12 cellular contexts compared by ENCODE assay signal in genomic region chr5:88724201-88724600, GRCh38.
DNase-seq lines count a peak whose midpoint lies in the region; ATAC-seq and TF ChIP-seq lines count a peak whose summit lies in the region.
"Had no signal": no experiment of that assay in that cellular context is flagged by ENCODE, and none has a peak within 500 bp of the region (broad histone marks: within the 10 kb centered on the region; RNA-seq: fewer than 3 reads in every experiment).

No MANE protein-coding gene starts in this region.

- peak; percentile 2 for DNase-seq in NCI-H1092 treated with DMSO at 0.1 percent for 48 hours (lab: John Stamatoyannopoulos, UW)
- no peak for DNase-seq in NCI-H1092 (lab: John Stamatoyannopoulos, UW)
- DNase-seq in NB4 (ENCODE audit: low read depth), result peak; percentile 26
- peak; percentile 37 for DNase-seq in dermis blood vessel endothelial cell
- DNase-seq in osteocyte (ENCODE audit: extremely low spot score, unreplicated experiment), result no peak
- DNase-seq in nucleus accumbens (lab: John Stamatoyannopoulos, UW), result no peak
- no peak for DNase-seq in CD1c-positive myeloid dendritic cell (ENCODE audit: extremely low spot score)
- DNase-seq: cerebellar nuclear complex, RPMI8226, small intestine had no signal

- H3K4me3 Mint-ChIP-seq in osteocyte (ENCODE audit: unreplicated experiment), result no peak overlapping the region
- H3K4me3 Mint-ChIP-seq: stimulated activated naive CD8-positive, alpha-beta T cell treated with anti-CD3 and anti-CD28 coated beads, Interleukin-15, Interleukin-2, amounts not matched to agents 100 ng/mL and 50 ng/mL, for 24 hours had no signal

- no peaks in the 10 kb centered on the region for H3K27me3 Mint-ChIP-seq in osteocyte (ENCODE audit: unreplicated experiment)

- no peaks in the 10 kb centered on the region for H3K9me3 Mint-ChIP-seq in osteocyte (ENCODE audit: unreplicated experiment)
- H3K9me3 Mint-ChIP-seq: stimulated activated naive CD8-positive, alpha-beta T cell treated with anti-CD3 and anti-CD28 coated beads, Interleukin-15, Interleukin-2, amounts not matched to agents 100 ng/mL and 50 ng/mL, for 24 hours had no signal

- ATAC-seq in HG03521 (IDR thresholded peaks at IDR 0.05; ENCODE audit: unreplicated experiment), result no peak

- TF ChIP-seq POLR2A in NB4 (IDR thresholded peaks at IDR 0.05; ENCODE audit: extremely low read depth, insufficient read length), result no peak

- peaks cover 3% of the 10 kb centered on the region for H3K36me3 Mint-ChIP-seq in osteocyte (ENCODE audit: unreplicated experiment)

- no peak overlapping the region for H3K27ac Mint-ChIP-seq in osteocyte (ENCODE audit: unreplicated experiment)
- H3K27ac Mint-ChIP-seq: stimulated activated naive CD8-positive, alpha-beta T cell treated with anti-CD3 and anti-CD28 coated beads, Interleukin-15, Interleukin-2, amounts not matched to agents 100 ng/mL and 50 ng/mL, for 24 hours had no signal

- no peak overlapping the region for H3K4me3 ChIP-seq in NB4 (ENCODE audit: low read depth, low read length)

- TF ChIP-seq CTCF in NB4 (IDR thresholded peaks at IDR 0.05; ENCODE audit: low read depth, low read length) (no peak), osteocyte (IDR thresholded peaks at IDR 0.05) (peak; percentile 57)

- no peaks in the 10 kb centered on the region for H3K4me1 Mint-ChIP-seq in osteocyte (ENCODE audit: unreplicated experiment)

Comparison
In these comparisons a context has a peak if more than half of its experiments do, and no peak if none do; other contexts are left out.
1. DNase-seq: peak in NCI-H1092 treated with DMSO at 0.1 percent for 48 hours (single experiment), NB4 (single experiment) and dermis blood vessel endothelial cell (single experiment); none in NCI-H1092 (single experiment), osteocyte (single experiment), nucleus accumbens (0 of 56) and CD1c-positive myeloid dendritic cell (single experiment).